ENCODE assay signal across 16 cellular contexts in the genomic region with DNA sequence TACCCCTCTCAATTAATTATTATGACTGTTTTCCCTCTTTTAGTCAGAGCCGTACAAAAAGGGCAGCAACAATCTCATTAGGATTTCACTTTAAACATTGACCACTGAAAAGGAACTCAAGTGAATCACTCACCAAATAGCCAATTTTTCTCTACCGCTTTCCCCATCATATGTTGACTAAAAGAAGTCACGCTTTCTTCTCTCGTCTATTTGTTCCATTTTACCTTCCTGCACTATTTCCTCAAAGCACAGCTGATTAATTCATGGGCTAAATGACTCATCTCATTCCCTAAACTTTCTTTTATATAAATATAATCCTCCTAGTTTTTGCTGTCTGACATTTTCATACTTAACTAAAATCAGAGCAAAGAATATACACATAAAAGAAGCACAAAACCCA. TPM values are rescaled to one million over a fixed set of nuclear protein-coding genes. Genes with fewer than 3 reads are reported as not detected.
DNase-seq lines count a peak whose midpoint lies in the region; ATAC-seq and TF ChIP-seq lines count a peak whose summit lies in the region.
"Had no signal": no experiment of that assay in that cellular context is flagged by ENCODE, and none has a peak within 500 bp of the region (broad histone marks: within the 10 kb centered on the region; RNA-seq: fewer than 3 reads in every experiment).

No MANE protein-coding gene starts in this region.

- no peak overlapping the region for H3K14ac ChIP-seq in mesenchymal stem cell (ENCODE audit: low read length in 2 of 2)

- no peaks in the 10 kb centered on the region for H3K9me3 ChIP-seq in mesenchymal stem cell (ENCODE audit: control insufficient read depth, low read length)
- H3K9me3 ChIP-seq: spleen, thyroid gland had no signal

- no peak overlapping the region for H3K18ac ChIP-seq in mesenchymal stem cell (ENCODE audit: low read depth in 1 of 2, low read length in 2 of 2)

- no peaks in the 10 kb centered on the region for H3K36me3 ChIP-seq in mesenchymal stem cell (ENCODE audit: control insufficient read depth in 1 of 2, insufficient read depth in 2 of 2, low read depth in 1 of 2, low read length in 2 of 2)
- H3K36me3 ChIP-seq: spleen, thyroid gland had no signal

- intact Hi-C loops in sciatic nerve (cut with DNase I): no loop called here

- no peak overlapping the region for H4K91ac ChIP-seq in mesenchymal stem cell (ENCODE audit: low read length)

- 56% methylated on average over 4 of the region's 4 CpGs for WGBS in mesenchymal stem cell

- no peak overlapping the region for H3K4ac ChIP-seq in mesenchymal stem cell (ENCODE audit: low read depth in 1 of 2, low read length in 2 of 2)

- H3K4me1 ChIP-seq in mesenchymal stem cell (ENCODE audit: control insufficient read depth, insufficient read depth, low read depth, low read length): peaks cover 1% of the 10 kb centered on the region
- H3K4me1 ChIP-seq: spleen, thyroid gland had no signal

- H3K9ac ChIP-seq in mesenchymal stem cell (ENCODE audit: low read length): peak overlapping the region; percentile 65

- no peak overlapping the region for H4K8ac ChIP-seq in mesenchymal stem cell (ENCODE audit: low read length)

- no peak for TF ChIP-seq CTCF in epithelial cell of esophagus (IDR thresholded peaks at IDR 0.05; ENCODE audit: insufficient read depth, low read depth, low read length, missing control alignments)

- no peak overlapping the region for H2AFZ ChIP-seq in mesenchymal stem cell (ENCODE audit: low read depth, low read length)

- H3K4me2 ChIP-seq in mesenchymal stem cell (ENCODE audit: low read length, poor library complexity, severe bottlenecking): no peak overlapping the region

- no peaks in the 10 kb centered on the region for H3K27me3 ChIP-seq in mesenchymal stem cell (ENCODE audit: control insufficient read depth in 1 of 2, insufficient read depth in 1 of 2, low read length in 2 of 2)

- peak; percentile 33 for DNase-seq in A172 (ENCODE audit: low spot score)
- DNase-seq in LHCN-M2 (ENCODE audit: low read depth): peak; percentile 72
- DNase-seq in epithelial cell of esophagus (ENCODE audit: low read depth): peak; percentile 54
- DNase-seq in mesenchymal stem cell: peak; percentile 52
- DNase-seq in NAMALWA (ENCODE audit: low spot score): no peak
- DNase-seq in globus pallidus (ENCODE audit: low spot score): no peak
- no peak for DNase-seq in sciatic nerve (ENCODE audit: low spot score)
- no peak for DNase-seq in NCI-H1048 (lab: John Stamatoyannopoulos, UW)
- DNase-seq: ACHN; activated T-cell treated with anti-CD3 and anti-CD28 coated beads, Interleukin-2, amount 50 U/mL, for 48 hours; aorta; DMS53; endodermal cell; NCI-H2171; spleen; thyroid gland had no signal

- no peak overlapping the region for H2BK15ac ChIP-seq in mesenchymal stem cell (ENCODE audit: low read depth, poor library complexity, severe bottlenecking)

- H3K27ac ChIP-seq in mesenchymal stem cell (ENCODE audit: low read length, poor library complexity, severe bottlenecking): no peak overlapping the region
- H3K27ac ChIP-seq: spleen, thyroid gland had no signal

- H2AK5ac ChIP-seq in mesenchymal stem cell (ENCODE audit: low read length, severe bottlenecking): no peak overlapping the region

- ATAC-seq in sciatic nerve: no peak

- no peak overlapping the region for H2BK5ac ChIP-seq in mesenchymal stem cell (ENCODE audit: low read depth, low read length, poor library complexity, severe bottlenecking)

- no peak overlapping the region for H3K4me3 ChIP-seq in epithelial cell of esophagus (ENCODE audit: low read length)
- no peak overlapping the region for H3K4me3 ChIP-seq in mesenchymal stem cell (ENCODE audit: insufficient read depth in 1 of 2, low read depth in 1 of 2, low read length in 2 of 2)
- H3K4me3 ChIP-seq: spleen, thyroid gland had no signal

- H2BK120ac ChIP-seq in mesenchymal stem cell (ENCODE audit: low read depth, low read length): no peak overlapping the region

- no peak overlapping the region for H2BK12ac ChIP-seq in mesenchymal stem cell (ENCODE audit: low read length in 2 of 2)

- H3K79me1 ChIP-seq in mesenchymal stem cell (replicated peaks; ENCODE audit: low read length, poor library complexity, severe bottlenecking): no peaks in the 10 kb centered on the region

- H3K23ac ChIP-seq in mesenchymal stem cell (ENCODE audit: low read length in 2 of 2): no peak overlapping the region

RNA-seq across cellular contexts. Expression of gene MID1, which starts 8.2 kb away (rescaled TPM):
- 13.0 and 15.1 TPM in 2 replicates for total RNA-seq in A172 (2014; rRNA removed; shearing (Covaris generic))
- total RNA-seq in LHCN-M2 (2014; rRNA removed) (8.6 and 11.8 TPM in 2 replicates), sciatic nerve (33.0 TPM)
- polyA plus RNA-seq in LHCN-M2 (2012): 5.4 TPM
- 3.7 TPM for polyA plus RNA-seq in mesenchymal stem cell (2013, experiment 1 of 2)
- polyA plus RNA-seq in mesenchymal stem cell (2013, experiment 2 of 2): 2.7 TPM

Comparison
In these comparisons a context has a peak if more than half of its experiments do, and no peak if none do; other contexts are left out.
1. DNase-seq: peak in A172 (single experiment), LHCN-M2 (single experiment), epithelial cell of esophagus (single experiment) and mesenchymal stem cell (single experiment); none in NAMALWA (single experiment), globus pallidus (single experiment), sciatic nerve (single experiment) and NCI-H1048 (single experiment).